ENCODE assay signal across 1 cellular context in the genomic region with DNA sequence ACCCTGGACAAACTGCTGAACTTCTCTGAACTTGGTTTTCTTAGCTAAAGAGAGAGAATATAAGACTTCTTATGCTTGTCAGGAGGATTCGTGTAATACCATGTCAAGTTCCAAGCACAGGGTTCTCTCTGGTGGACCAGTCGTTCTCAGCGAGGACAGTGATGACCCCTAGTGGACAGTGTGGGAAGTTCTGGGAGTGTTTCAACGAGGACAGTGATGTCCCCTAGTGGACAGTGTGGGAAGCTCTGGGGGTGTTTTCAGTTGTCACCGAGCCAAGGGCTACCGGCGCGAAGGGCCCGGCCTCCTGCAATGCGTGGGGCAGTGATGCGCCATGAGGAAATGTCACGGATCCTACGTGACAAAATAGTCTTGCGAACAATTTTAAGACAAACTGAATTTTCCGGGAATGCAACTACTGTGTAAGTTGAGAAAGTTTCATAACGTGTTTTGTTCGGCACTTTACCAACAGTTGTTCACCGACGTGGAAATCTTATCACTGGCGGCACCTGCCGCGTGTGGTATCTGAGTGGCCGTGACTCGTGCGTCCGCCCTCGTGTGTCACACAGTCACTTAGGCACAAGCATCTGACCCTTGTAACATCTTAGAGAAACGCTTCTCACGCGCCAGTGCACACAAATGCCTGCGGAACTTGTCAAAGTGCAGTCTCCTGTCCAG.
A peak's percentile ranks its signal among the peaks of the same experiment; 100 is the strongest.
TF ChIP-seq lines count a peak whose summit lies in the region.

No MANE protein-coding gene starts in this region.

TF ChIP-seq in HEK293, 187 proteins besides CTCF, POLR2A, EP300 and RAD21 (continued from another document and continues in another):
- TF ChIP-seq, protein P1, sequence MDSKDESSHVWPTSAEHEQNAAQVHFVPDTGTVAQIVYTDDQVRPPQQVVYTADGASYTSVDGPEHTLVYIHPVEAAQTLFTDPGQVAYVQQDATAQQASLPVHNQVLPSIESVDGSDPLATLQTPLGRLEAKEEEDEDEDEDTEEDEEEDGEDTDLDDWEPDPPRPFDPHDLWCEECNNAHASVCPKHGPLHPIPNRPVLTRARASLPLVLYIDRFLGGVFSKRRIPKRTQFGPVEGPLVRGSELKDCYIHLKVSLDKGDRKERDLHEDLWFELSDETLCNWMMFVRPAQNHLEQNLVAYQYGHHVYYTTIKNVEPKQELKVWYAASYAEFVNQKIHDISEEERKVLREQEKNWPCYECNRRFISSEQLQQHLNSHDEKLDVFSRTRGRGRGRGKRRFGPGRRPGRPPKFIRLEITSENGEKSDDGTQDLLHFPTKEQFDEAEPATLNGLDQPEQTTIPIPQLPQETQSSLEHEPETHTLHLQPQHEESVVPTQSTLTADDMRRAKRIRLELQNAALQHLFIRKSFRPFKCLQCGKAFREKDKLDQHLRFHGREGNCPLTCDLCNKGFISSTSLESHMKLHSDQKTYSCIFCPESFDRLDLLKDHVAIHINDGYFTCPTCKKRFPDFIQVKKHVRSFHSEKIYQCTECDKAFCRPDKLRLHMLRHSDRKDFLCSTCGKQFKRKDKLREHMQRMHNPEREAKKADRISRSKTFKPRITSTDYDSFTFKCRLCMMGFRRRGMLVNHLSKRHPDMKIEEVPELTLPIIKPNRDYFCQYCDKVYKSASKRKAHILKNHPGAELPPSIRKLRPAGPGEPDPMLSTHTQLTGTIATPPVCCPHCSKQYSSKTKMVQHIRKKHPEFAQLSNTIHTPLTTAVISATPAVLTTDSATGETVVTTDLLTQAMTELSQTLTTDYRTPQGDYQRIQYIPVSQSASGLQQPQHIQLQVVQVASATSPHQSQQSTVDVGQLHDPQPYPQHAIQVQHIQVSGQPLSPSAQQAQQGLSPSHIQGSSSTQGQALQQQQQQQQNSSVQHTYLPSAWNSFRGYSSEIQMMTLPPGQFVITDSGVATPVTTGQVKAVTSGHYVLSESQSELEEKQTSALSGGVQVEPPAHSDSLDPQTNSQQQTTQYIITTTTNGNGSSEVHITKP (tag by site-specific recombination; IDR thresholded peaks at IDR 0.05), result no peak
- TF ChIP-seq ZSCAN23 (tag by site-specific recombination; IDR thresholded peaks at IDR 0.05) (no peak), ZNF660 (tag by site-specific recombination; IDR thresholded peaks at IDR 0.05) (peak; percentile 96), ZSCAN30 (tag by site-specific recombination; IDR thresholded peaks at IDR 0.05) (peak; percentile 86; the same call in 1 of the 2 replicates), KLF9 (tag by site-specific recombination; IDR thresholded peaks at IDR 0.05; ENCODE audit: low read depth) (0 out of 2 replicates have a peak, but pooled peaks have one; percentile 44), YY1 (tag by site-specific recombination; IDR thresholded peaks at IDR 0.05) (0 out of 2 replicates have a peak, but pooled peaks have one; percentile 37), KLF16 (tag by site-specific recombination; IDR thresholded peaks at IDR 0.05) (peak; percentile 60; the same call in 1 of the 2 replicates), GLI4 (tag by site-specific recombination; IDR thresholded peaks at IDR 0.05) (no peak), SCRT2 (tag by site-specific recombination; IDR thresholded peaks at IDR 0.05) (no peak; the same call in 1 of the 2 replicates), ZNF132 (tag by site-specific recombination; IDR thresholded peaks at IDR 0.05; ENCODE audit: borderline replicate concordance) (no peak), ZNF623 (tag by site-specific recombination; IDR thresholded peaks at IDR 0.05) (no peak), ZNF335 (tag by site-specific recombination; conservative IDR thresholded peaks at IDR 0.05) (peak; percentile 28), ZFP37 (tag by site-specific recombination; IDR thresholded peaks at IDR 0.05) (peak; percentile 81; the same call in 1 of the 2 replicates), ZBTB21 (tag by site-specific recombination; IDR thresholded peaks at IDR 0.05) (no peak), ZNF391 (tag by site-specific recombination; IDR thresholded peaks at IDR 0.05; ENCODE audit: borderline replicate concordance, low read depth) (peak; percentile 26; the same call in 1 of the 2 replicates), ZNF48 (tag by site-specific recombination; IDR thresholded peaks at IDR 0.05) (no peak), ZNF600 (tag by site-specific recombination; IDR thresholded peaks at IDR 0.05) (no peak), ZNF624 (tag by site-specific recombination; IDR thresholded peaks at IDR 0.05) (no peak), ZBTB17 (tag by site-specific recombination; IDR thresholded peaks at IDR 0.05) (0 out of 2 replicates have a peak, but pooled peaks have one; percentile 25), ZNF561 (tag by site-specific recombination; IDR thresholded peaks at IDR 0.05; ENCODE audit: borderline replicate concordance) (no peak), ZNF2 (tag by site-specific recombination; IDR thresholded peaks at IDR 0.05) (peak; percentile 99), HOXA7 (CRISPR knock-in tag; IDR thresholded peaks at IDR 0.05; ENCODE audit: borderline replicate concordance) (no peak), ZNF529 (tag by site-specific recombination; IDR thresholded peaks at IDR 0.05; ENCODE audit: insufficient replicate concordance) (no peak), ZEB2 (tag by site-specific recombination; IDR thresholded peaks at IDR 0.05) (peak; percentile 65), ZNF354C (tag by site-specific recombination; IDR thresholded peaks at IDR 0.05; ENCODE audit: borderline replicate concordance, low read depth) (no peak), ZNF266 (tag by site-specific recombination; IDR thresholded peaks at IDR 0.05; ENCODE audit: low read depth) (no peak), ZNF664 (tag by site-specific recombination; IDR thresholded peaks at IDR 0.05) (no peak), ZNF670 (tag by site-specific recombination; IDR thresholded peaks at IDR 0.05; ENCODE audit: low read depth) (no peak), ZNF629 (tag by site-specific recombination; IDR thresholded peaks at IDR 0.05) (peak; percentile 53; the same call in 1 of the 2 replicates), ZNF423 (tag by site-specific recombination; IDR thresholded peaks at IDR 0.05) (no peak), ZNF112 (tag by site-specific recombination; IDR thresholded peaks at IDR 0.05) (no peak), ZNF146 (tag by site-specific recombination; IDR thresholded peaks at IDR 0.05) (0 out of 2 replicates have a peak, but pooled peaks have one; percentile 24), KLF1 (tag by site-specific recombination; IDR thresholded peaks at IDR 0.05) (peak; percentile 17; the same call in 1 of the 2 replicates), MZF1 (tag by site-specific recombination; IDR thresholded peaks at IDR 0.05; ENCODE audit: borderline replicate concordance) (no peak), GLIS2 (tag by site-specific recombination; IDR thresholded peaks at IDR 0.05) (peak; percentile 20; the same call in 1 of the 2 replicates), ZNF610 (tag by site-specific recombination; IDR thresholded peaks at IDR 0.05; ENCODE audit: borderline replicate concordance) (no peak), SP7 (tag by site-specific recombination; IDR thresholded peaks at IDR 0.05) (peak; percentile 55)
- TF ChIP-seq, protein P2, sequence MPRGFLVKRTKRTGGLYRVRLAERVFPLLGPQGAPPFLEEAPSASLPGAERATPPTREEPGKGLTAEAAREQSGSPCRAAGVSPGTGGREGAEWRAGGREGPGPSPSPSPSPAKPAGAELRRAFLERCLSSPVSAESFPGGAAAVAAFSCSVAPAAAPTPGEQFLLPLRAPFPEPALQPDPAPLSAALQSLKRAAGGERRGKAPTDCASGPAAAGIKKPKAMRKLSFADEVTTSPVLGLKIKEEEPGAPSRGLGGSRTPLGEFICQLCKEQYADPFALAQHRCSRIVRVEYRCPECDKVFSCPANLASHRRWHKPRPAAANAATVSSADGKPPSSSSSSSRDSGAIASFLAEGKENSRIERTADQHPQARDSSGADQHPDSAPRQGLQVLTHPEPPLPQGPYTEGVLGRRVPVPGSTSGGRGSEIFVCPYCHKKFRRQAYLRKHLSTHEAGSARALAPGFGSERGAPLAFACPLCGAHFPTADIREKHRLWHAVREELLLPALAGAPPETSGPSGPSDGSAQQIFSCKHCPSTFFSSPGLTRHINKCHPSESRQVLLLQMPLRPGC (tag by site-specific recombination; IDR thresholded peaks at IDR 0.05), result peak; percentile 22; the same call in 1 of the 2 replicates
- TF ChIP-seq, protein P3, sequence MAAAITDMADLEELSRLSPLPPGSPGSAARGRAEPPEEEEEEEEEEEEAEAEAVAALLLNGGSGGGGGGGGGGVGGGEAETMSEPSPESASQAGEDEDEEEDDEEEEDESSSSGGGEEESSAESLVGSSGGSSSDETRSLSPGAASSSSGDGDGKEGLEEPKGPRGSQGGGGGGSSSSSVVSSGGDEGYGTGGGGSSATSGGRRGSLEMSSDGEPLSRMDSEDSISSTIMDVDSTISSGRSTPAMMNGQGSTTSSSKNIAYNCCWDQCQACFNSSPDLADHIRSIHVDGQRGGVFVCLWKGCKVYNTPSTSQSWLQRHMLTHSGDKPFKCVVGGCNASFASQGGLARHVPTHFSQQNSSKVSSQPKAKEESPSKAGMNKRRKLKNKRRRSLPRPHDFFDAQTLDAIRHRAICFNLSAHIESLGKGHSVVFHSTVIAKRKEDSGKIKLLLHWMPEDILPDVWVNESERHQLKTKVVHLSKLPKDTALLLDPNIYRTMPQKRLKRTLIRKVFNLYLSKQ (tag by site-specific recombination; IDR thresholded peaks at IDR 0.05; ENCODE audit: borderline replicate concordance), result no peak
- TF ChIP-seq, protein P4, sequence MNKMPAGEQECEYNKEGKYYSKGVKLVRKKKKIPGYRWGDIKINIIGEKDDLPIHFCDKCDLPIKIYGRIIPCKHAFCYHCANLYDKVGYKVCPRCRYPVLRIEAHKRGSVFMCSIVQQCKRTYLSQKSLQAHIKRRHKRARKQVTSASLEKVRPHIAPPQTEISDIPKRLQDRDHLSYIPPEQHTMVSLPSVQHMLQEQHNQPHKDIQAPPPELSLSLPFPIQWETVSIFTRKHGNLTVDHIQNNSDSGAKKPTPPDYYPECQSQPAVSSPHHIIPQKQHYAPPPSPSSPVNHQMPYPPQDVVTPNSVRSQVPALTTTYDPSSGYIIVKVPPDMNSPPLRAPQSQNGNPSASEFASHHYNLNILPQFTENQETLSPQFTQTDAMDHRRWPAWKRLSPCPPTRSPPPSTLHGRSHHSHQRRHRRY (tag by site-specific recombination; IDR thresholded peaks at IDR 0.05), result no peak
- TF ChIP-seq, protein P5, sequence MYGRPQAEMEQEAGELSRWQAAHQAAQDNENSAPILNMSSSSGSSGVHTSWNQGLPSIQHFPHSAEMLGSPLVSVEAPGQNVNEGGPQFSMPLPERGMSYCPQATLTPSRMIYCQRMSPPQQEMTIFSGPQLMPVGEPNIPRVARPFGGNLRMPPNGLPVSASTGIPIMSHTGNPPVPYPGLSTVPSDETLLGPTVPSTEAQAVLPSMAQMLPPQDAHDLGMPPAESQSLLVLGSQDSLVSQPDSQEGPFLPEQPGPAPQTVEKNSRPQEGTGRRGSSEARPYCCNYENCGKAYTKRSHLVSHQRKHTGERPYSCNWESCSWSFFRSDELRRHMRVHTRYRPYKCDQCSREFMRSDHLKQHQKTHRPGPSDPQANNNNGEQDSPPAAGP (tag by site-specific recombination; IDR thresholded peaks at IDR 0.05), result peak; percentile 85
- TF ChIP-seq, protein P6, sequence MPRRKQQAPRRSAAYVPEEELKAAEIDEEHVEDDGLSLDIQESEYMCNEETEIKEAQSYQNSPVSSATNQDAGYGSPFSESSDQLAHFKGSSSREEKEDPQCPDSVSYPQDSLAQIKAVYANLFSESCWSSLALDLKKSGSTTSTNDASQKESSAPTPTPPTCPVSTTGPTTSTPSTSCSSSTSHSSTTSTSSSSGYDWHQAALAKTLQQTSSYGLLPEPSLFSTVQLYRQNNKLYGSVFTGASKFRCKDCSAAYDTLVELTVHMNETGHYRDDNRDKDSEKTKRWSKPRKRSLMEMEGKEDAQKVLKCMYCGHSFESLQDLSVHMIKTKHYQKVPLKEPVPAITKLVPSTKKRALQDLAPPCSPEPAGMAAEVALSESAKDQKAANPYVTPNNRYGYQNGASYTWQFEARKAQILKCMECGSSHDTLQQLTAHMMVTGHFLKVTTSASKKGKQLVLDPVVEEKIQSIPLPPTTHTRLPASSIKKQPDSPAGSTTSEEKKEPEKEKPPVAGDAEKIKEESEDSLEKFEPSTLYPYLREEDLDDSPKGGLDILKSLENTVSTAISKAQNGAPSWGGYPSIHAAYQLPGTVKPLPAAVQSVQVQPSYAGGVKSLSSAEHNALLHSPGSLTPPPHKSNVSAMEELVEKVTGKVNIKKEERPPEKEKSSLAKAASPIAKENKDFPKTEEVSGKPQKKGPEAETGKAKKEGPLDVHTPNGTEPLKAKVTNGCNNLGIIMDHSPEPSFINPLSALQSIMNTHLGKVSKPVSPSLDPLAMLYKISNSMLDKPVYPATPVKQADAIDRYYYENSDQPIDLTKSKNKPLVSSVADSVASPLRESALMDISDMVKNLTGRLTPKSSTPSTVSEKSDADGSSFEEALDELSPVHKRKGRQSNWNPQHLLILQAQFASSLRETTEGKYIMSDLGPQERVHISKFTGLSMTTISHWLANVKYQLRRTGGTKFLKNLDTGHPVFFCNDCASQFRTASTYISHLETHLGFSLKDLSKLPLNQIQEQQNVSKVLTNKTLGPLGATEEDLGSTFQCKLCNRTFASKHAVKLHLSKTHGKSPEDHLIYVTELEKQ (tag by site-specific recombination; IDR thresholded peaks at IDR 0.05; ENCODE audit: borderline replicate concordance), result no peak
- TF ChIP-seq, protein P7, sequence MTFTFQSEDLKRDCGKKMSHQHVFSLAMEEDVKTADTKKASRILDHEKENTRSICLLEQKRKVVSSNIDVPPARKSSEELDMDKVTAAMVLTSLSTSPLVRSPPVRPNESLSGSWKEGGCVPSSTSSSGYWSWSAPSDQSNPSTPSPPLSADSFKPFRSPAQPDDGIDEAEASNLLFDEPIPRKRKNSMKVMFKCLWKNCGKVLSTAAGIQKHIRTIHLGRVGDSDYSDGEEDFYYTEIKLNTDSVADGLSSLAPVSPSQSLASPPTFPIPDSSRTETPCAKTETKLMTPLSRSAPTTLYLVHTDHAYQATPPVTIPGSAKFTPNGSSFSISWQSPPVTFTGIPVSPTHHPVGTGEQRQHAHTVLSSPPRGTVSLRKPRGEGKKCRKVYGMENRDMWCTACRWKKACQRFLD (tag by site-specific recombination; IDR thresholded peaks at IDR 0.05), result no peak
- TF ChIP-seq, protein P8, sequence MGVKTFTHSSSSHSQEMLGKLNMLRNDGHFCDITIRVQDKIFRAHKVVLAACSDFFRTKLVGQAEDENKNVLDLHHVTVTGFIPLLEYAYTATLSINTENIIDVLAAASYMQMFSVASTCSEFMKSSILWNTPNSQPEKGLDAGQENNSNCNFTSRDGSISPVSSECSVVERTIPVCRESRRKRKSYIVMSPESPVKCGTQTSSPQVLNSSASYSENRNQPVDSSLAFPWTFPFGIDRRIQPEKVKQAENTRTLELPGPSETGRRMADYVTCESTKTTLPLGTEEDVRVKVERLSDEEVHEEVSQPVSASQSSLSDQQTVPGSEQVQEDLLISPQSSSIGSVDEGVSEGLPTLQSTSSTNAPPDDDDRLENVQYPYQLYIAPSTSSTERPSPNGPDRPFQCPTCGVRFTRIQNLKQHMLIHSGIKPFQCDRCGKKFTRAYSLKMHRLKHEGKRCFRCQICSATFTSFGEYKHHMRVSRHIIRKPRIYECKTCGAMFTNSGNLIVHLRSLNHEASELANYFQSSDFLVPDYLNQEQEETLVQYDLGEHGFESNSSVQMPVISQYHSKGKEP (tag by site-specific recombination; IDR thresholded peaks at IDR 0.05), result no peak
- TF ChIP-seq, protein P9, sequence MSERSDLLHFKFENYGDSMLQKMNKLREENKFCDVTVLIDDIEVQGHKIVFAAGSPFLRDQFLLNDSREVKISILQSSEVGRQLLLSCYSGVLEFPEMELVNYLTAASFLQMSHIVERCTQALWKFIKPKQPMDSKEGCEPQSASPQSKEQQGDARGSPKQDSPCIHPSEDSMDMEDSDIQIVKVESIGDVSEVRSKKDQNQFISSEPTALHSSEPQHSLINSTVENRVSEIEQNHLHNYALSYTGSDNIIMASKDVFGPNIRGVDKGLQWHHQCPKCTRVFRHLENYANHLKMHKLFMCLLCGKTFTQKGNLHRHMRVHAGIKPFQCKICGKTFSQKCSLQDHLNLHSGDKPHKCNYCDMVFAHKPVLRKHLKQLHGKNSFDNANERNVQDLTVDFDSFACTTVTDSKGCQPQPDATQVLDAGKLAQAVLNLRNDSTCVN (tag by site-specific recombination; optimal IDR thresholded peaks at IDR 0.05), result peak; percentile 16
